In the genomic region with DNA sequence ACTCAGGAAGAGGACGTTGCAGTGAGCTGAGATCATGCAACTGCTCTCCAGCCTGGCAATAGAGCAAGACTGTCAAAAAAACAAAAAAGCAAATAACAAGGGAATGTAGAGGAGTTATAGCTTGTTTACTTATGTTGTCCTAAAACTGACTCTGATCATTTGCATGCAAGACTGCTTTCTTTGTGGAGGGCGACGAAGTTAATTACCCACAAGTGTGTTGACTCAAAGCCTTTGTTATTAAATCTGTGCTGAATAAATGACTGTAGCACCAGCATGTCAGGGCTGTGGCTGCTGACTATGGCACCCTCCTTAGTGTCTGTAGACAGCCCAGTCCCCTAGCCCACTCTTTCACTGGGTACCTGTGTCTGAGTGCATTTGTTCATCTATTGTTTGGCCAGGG, we compare ENCODE assay signal across 38 cellular contexts. TPM values are rescaled to one million over a fixed set of nuclear protein-coding genes. Genes with fewer than 3 reads are reported as not detected.
"Had no signal": no experiment of that assay in that cellular context is flagged by ENCODE, and none has a peak within 500 bp of the region (broad histone marks: within the 10 kb centered on the region; RNA-seq: fewer than 3 reads in every experiment).

No MANE protein-coding gene starts in this region.

- DNase-seq: Karpas-422, Kasumi-1, MG63, MV-4-11, NCI-H1048, NCI-H1092, NCI-H1092 treated with DMSO at 0.1 percent for 48 hours, NCI-H1105, NCI-H1105 treated with DMSO at 0.1 percent for 48 hours, NCI-H1417, NCI-H1417 treated with DMSO at 0.1 percent for 48 hours, NCI-H1436, NCI-H1436 treated with DMSO at 0.1 percent for 48 hours, NCI-H146, NCI-H1694, NCI-H1694 treated with DMSO at 0.1 percent for 48 hours, NCI-H187, NCI-H187 treated with DMSO at 0.1 percent for 48 hours, NCI-H1930, NCI-H2029, NCI-H2029 treated with DMSO at 0.1 percent for 48 hours, NCI-H2081, NCI-H2081 treated with DMSO at 0.1 percent for 48 hours, NCI-H2107, NCI-H2171, NCI-H2171 treated with DMSO at 0.1 percent for 48 hours, NCI-H2227 treated with DMSO at 0.1 percent for 48 hours, NCI-H226, NCI-H345, NCI-H446, NCI-H446 treated with DMSO at 0.1 percent for 48 hours, NCI-H510A, NCI-H510A treated with DMSO at 0.1 percent for 48 hours had no signal

- H3K4me3 ChIP-seq: MG63 had no signal

- H3K4me2 ChIP-seq: KMS-11 had no signal

- H3K27me3 ChIP-seq: MG63 had no signal

- H3K27ac ChIP-seq: KMS-11 had no signal

- H3K9ac ChIP-seq: KMS-11 had no signal

- H3K9me3 ChIP-seq: MG63 had no signal

- H3K36me3 ChIP-seq: MG63 had no signal

RNA-seq across cellular contexts. Expression of a gene that starts 50.3 kb away (rescaled TPM):
- total RNA-seq: LHCN-M2, M059J, MCF 10A, NCI-H460 had no signal
